ENCODE assay signal across 10 cellular contexts in the genomic region with DNA sequence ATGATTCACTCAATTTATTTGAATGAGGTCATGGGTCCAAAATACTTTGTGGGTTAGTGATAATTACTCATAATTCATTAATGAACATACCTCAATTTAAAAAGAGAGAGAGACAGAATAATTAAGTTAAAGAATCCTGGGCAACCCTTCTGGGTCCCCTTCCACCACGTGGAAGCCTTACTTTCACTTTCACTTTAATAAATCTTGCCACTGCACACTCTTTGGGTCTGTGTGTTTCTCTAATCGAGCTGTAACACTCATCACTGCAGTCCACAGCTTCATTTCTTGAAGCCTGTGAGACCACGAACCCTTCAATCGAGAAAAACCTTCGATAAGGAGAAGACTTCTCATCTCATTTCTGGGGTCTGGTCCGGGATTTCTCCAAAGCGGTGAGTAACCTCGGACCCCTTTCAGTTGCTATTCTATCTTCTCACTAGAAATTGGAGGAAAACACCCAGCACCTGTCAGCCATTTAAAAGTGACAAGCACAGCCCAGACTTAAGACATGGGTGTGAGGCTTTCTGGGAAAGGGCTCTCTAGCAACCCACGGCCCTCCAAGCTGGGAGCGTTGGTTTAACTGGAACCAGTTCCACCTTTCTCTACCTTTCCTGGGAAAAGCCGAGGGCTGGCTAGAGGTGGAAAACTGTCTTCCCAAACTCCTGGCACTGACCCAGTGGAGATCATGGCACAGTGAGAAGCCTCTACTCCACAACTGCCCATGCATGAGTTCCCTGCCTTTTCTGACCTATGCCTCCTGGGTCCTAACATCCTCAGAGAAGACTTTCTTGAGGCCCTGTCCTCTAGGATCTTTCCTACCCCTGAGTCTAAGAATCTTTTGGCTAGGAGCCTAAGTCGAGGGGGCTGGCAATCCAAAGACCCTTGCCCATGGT.
A peak's percentile ranks its signal among the peaks of the same experiment; 100 is the strongest.
DNase-seq lines count a peak whose midpoint lies in the region; ATAC-seq and TF ChIP-seq lines count a peak whose summit lies in the region.
"Had no signal": no experiment of that assay in that cellular context is flagged by ENCODE, and none has a peak within 500 bp of the region (broad histone marks: within the 10 kb centered on the region; RNA-seq: fewer than 3 reads in every experiment).

No MANE protein-coding gene starts in this region.

- H3K9me3 ChIP-seq in osteoblast (ENCODE audit: low read depth, low read length) = no peaks in the 10 kb centered on the region
- H3K9me3 ChIP-seq: neutrophil had no signal

- peak overlapping the region; percentile 51 for H3K4me3 ChIP-seq in osteoblast (ENCODE audit: insufficient read depth, low read length)

- ATAC-seq in HG03460 (IDR thresholded peaks at IDR 0.05; ENCODE audit: unreplicated experiment) (no peak), GM19455 (IDR thresholded peaks at IDR 0.05; ENCODE audit: unreplicated experiment) (no peak)

- no peak overlapping the region for H3K27ac Mint-ChIP-seq in dendritic cell treated with granulocyte-macrophage colony-stimulating factor and Interleukin-4, amounts not matched to agents 40 ng/mL and 50 ng/mL, for 4 days

- H3K27me3 ChIP-seq in osteoblast (ENCODE audit: insufficient read depth, low read length) = no peaks in the 10 kb centered on the region
- H3K27me3 ChIP-seq: neutrophil had no signal

- H4K20me1 ChIP-seq in osteoblast (ENCODE audit: insufficient read depth, low read length) = no peaks in the 10 kb centered on the region

- no peaks in the 10 kb centered on the region for H3K36me3 ChIP-seq in osteoblast (ENCODE audit: insufficient read depth, low read length)
- H3K36me3 ChIP-seq: neutrophil had no signal

- no peaks in the 10 kb centered on the region for H3K36me3 Mint-ChIP-seq in dendritic cell treated with granulocyte-macrophage colony-stimulating factor and Interleukin-4, amounts not matched to agents 40 ng/mL and 50 ng/mL, for 4 days (ENCODE audit: low read depth)

- DNase-seq in GM03348 (ENCODE audit: low spot score) (peak; percentile 12), NAMALWA (ENCODE audit: low spot score) (peak; percentile 25), osteoblast (ENCODE audit: insufficient read length, low spot score, missing footprints) (no peak), HUDEP-2 (lab: John Stamatoyannopoulos, UW; ENCODE audit: unreplicated experiment in 76 of 76) (no peak), nucleus accumbens (lab: John Stamatoyannopoulos, UW) (no peak)
- DNase-seq: NCI-H2107 had no signal

- intact Hi-C loops in dendritic cell treated with granulocyte-macrophage colony-stimulating factor and Interleukin-4, amounts not matched to agents 40 ng/mL and 50 ng/mL, for 4 days (cut with micrococcal nuclease) = no loop called here

- no peaks in the 10 kb centered on the region for H3K79me2 ChIP-seq in osteoblast (ENCODE audit: insufficient read depth, low read length)

- peak overlapping the region; percentile 85 for H2AFZ ChIP-seq in osteoblast (ENCODE audit: low read length)

- H3K4me1 ChIP-seq in osteoblast (ENCODE audit: insufficient read depth, low read length) = peaks cover 3% of the 10 kb centered on the region

- no peak for TF ChIP-seq CTCF in osteoblast (IDR thresholded peaks at IDR 0.05; ENCODE audit: extremely low read depth, low read depth, low read length)

- no peaks in the 10 kb centered on the region for H3K27me3 Mint-ChIP-seq in dendritic cell treated with granulocyte-macrophage colony-stimulating factor and Interleukin-4, amounts not matched to agents 40 ng/mL and 50 ng/mL, for 4 days

- peaks cover 14% of the 10 kb centered on the region for H3K9me3 Mint-ChIP-seq in dendritic cell treated with granulocyte-macrophage colony-stimulating factor and Interleukin-4, amounts not matched to agents 40 ng/mL and 50 ng/mL, for 4 days

- peak overlapping the region; percentile 68 for H3K4me2 ChIP-seq in osteoblast (ENCODE audit: insufficient read depth, low read length)

- peak overlapping the region; percentile 37 for H3K4me3 Mint-ChIP-seq in dendritic cell treated with granulocyte-macrophage colony-stimulating factor and Interleukin-4, amounts not matched to agents 40 ng/mL and 50 ng/mL, for 4 days

- H3K27ac ChIP-seq in osteoblast (ENCODE audit: low read depth, low read length) = no peak overlapping the region
- H3K27ac ChIP-seq: neutrophil had no signal

- peaks cover 7% of the 10 kb centered on the region for H3K4me1 Mint-ChIP-seq in dendritic cell treated with granulocyte-macrophage colony-stimulating factor and Interleukin-4, amounts not matched to agents 40 ng/mL and 50 ng/mL, for 4 days (ENCODE audit: low read depth)

Comparison
In these comparisons a context has a peak if more than half of its experiments do, and no peak if none do; other contexts are left out.
1. DNase-seq: peak in GM03348 (single experiment) and NAMALWA (single experiment); none in osteoblast (single experiment), HUDEP-2 (0 of 76) and nucleus accumbens (0 of 56).